Comparison of ENCODE assay signal across 9 cellular contexts in the genomic region with DNA sequence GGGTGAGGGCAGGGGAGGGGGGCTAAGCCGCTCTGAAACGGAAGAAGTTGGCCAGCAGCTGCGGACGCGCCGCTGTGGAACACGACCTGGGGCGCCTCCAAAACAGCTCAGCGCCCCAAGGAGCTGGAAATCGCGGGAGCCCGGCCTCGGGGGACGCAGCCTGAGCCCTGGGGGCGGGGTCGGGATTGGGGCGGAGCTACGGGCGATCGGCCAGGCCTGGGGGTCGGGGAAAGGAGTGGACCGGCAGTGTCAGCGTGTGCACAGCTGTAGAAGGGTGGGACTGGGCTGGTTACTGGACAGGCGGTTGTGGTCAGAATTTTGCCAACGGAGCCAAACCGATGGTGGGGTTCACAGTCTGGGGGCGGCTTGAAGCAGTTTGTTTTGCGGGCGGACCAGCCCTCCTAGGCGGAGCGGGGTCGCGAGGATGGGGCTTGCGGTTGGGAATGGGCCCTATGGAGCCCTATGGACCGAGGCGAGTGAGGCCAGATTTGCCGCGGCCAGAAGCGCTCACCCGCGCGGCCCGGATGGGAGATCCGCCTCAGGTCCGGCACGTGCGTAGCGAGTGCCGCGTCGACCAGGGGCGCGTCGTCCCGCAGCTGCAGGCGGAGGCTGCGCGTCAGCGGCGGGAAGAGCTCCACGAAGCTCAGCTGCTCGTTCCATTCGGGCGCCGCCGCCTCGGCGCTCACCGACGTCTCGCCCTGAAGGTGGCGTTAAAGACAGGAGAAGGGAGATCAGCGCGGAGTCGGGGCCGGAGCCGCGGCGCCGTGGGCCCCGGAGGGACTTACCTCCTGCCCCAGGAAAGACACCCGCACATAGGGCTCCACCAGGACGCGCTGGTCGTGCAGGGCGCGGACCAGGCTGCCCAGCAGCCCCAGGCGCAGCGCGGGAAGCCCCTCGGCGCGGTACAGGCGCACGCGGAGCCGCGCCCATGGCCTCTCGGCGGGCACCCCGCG. TPM values are rescaled to one million over a fixed set of nuclear protein-coding genes. Genes with fewer than 3 reads are reported as not detected.
DNase-seq lines count a peak whose midpoint lies in the region; ATAC-seq and TF ChIP-seq lines count a peak whose summit lies in the region.
"Had no signal": no experiment of that assay in that cellular context is flagged by ENCODE, and none has a peak within 500 bp of the region (broad histone marks: within the 10 kb centered on the region; RNA-seq: fewer than 3 reads in every experiment).

No MANE protein-coding gene starts in this region.

- H3K4me2 ChIP-seq in OCI-LY1 (ENCODE audit: low read length) = peak overlapping the region; percentile 29; the same call in 1 of the 2 replicates

- POLR2A ChIA-PET in BJ (lab: Charles Lee) = no interaction called here

- no peak overlapping the region for H3K27ac Mint-ChIP-seq in nephron progenitor cell

- H3K4me3 ChIP-seq in BJ (ENCODE audit: low read depth, low read length) (peak overlapping the region; percentile 30), OCI-LY1 (ENCODE audit: low read depth, low read length, poor library complexity, severe bottlenecking) (peak overlapping the region; percentile 2), fibroblast of mammary gland (ENCODE audit: control insufficient read depth, low read depth, low read length) (peak overlapping the region; percentile 15)

- peak; percentile 55 for ATAC-seq in HG02642 (IDR thresholded peaks at IDR 0.05; ENCODE audit: poor library complexity, unreplicated experiment)
- ATAC-seq: HCT116 had no signal

- H2AFZ ChIP-seq in OCI-LY1 (ENCODE audit: low read length) = no peak overlapping the region

- CTCF ChIA-PET in BJ (lab: Yijun Ruan, JAX) = interaction anchor here (0.9 to 1.7 kb wide), 4 partner anchors 8 to 135 kb away, joined by 3 to 6 read pairs (median 4); no protein-coding TSS in a partner anchor

- H3K4me1 Mint-ChIP-seq in nephron progenitor cell = peaks cover 14% of the 10 kb centered on the region

- H3F3A ChIP-seq in OCI-LY1 (ENCODE audit: insufficient read depth, low read length) = no peaks in the 10 kb centered on the region

- no peaks in the 10 kb centered on the region for H3K9me3 ChIP-seq in OCI-LY1 (ENCODE audit: low read length)

- no peaks in the 10 kb centered on the region for H3K36me3 ChIP-seq in BJ (ENCODE audit: control insufficient read depth, insufficient read depth, low read length)
- no peaks in the 10 kb centered on the region for H3K36me3 ChIP-seq in OCI-LY1 (ENCODE audit: insufficient read depth, low read length)

- no peaks in the 10 kb centered on the region for H3K9me2 ChIP-seq in OCI-LY1 (ENCODE audit: low read depth, low read length)

- H3K27me3 ChIP-seq in BJ (ENCODE audit: control insufficient read depth, insufficient read depth, low read length) = peaks cover 12% of the 10 kb centered on the region
- no peaks in the 10 kb centered on the region for H3K27me3 ChIP-seq in OCI-LY1 (ENCODE audit: insufficient read depth, low read length)

- TF ChIP-seq CTCF in BJ (IDR thresholded peaks at IDR 0.05; ENCODE audit: insufficient read depth, low read depth, low read length) (peak; percentile 46), OCI-LY1 (IDR thresholded peaks at IDR 0.05; ENCODE audit: low read length) (peak; percentile 25; the same call in 1 of the 2 replicates), fibroblast of mammary gland (conservative IDR thresholded peaks at IDR 0.05; ENCODE audit: control insufficient read depth, insufficient read depth, low read depth, low read length) (peak; percentile 24), nephron progenitor cell (IDR thresholded peaks at IDR 0.05) (peak; percentile 14)

- H3K4me3 Mint-ChIP-seq in nephron progenitor cell = peak overlapping the region; percentile 81

- DNase-seq in BJ (ENCODE audit: low read depth) = no peak
- peak; percentile 69 for DNase-seq in activated T-helper 1 cell treated with Interleukin-2 at 50 U/mL for 16 hours (ENCODE audit: low read depth)
- DNase-seq in fibroblast of mammary gland (ENCODE audit: low read depth) = peak; percentile 72
- DNase-seq in nephron progenitor cell = peak; percentile 80
- DNase-seq in stimulated activated naive CD4-positive, alpha-beta T cell treated with Interleukin-2 at 50 U/mL for 16 hours (lab: John Stamatoyannopoulos, UW) = peak; percentile 75
- DNase-seq in pons (ENCODE audit: low spot score) = no peak

- no peaks in the 10 kb centered on the region for H3K9me3 Mint-ChIP-seq in nephron progenitor cell

- no peak overlapping the region for H3K9ac ChIP-seq in OCI-LY1 (ENCODE audit: low read length)

- no peaks in the 10 kb centered on the region for H4K20me1 ChIP-seq in OCI-LY1 (ENCODE audit: insufficient read depth, low read length)

- peaks cover 89% of the 10 kb centered on the region for H3K27me3 Mint-ChIP-seq in nephron progenitor cell (ENCODE audit: low read depth, poor library complexity)

- no peaks in the 10 kb centered on the region for H3K79me2 ChIP-seq in OCI-LY1 (ENCODE audit: insufficient read depth, low read length)

- H3K36me3 Mint-ChIP-seq in nephron progenitor cell (ENCODE audit: low read depth) = peaks cover 8% of the 10 kb centered on the region

- peaks cover 26% of the 10 kb centered on the region for H3K4me1 ChIP-seq in OCI-LY1 (ENCODE audit: insufficient read depth, low read length, severe bottlenecking)

- H3K27ac ChIP-seq in OCI-LY1 (ENCODE audit: low read depth, low read length, poor library complexity, severe bottlenecking) = no peak overlapping the region

RNA-seq across cellular contexts. Expression of gene SPAG4, which starts 14.3 kb away (rescaled TPM):
- polyA plus RNA-seq in BJ (2011; rRNA removed) = 8.3 and 11.4 TPM in 2 replicates
- polyA minus RNA-seq in BJ (2011; rRNA and poly(A)+ RNA removed) = 3.9 and 4.9 TPM in 2 replicates

RNA-seq across cellular contexts. Expression of gene ERGIC3, which starts 59.4 kb away (rescaled TPM):
- 567 and 917 TPM in 2 replicates for polyA plus RNA-seq in BJ (2011; rRNA removed)
- polyA minus RNA-seq in BJ (2011; rRNA and poly(A)+ RNA removed) = 164 and 299 TPM in 2 replicates

Comparison
In these comparisons a context has a peak if more than half of its experiments do, and no peak if none do; other contexts are left out.
1. DNase-seq: peak in activated T-helper 1 cell treated with Interleukin-2 at 50 U/mL for 16 hours (single experiment), fibroblast of mammary gland (single experiment), nephron progenitor cell (single experiment) and stimulated activated naive CD4-positive, alpha-beta T cell treated with Interleukin-2 at 50 U/mL for 16 hours (single experiment); none in BJ (single experiment) and pons (single experiment).
2. Peak in every context shown above with its lines, with median percentiles within 50 percentile points of each other: H3K4me3 ChIP-seq and CTCF ChIP-seq.